19 cellular contexts compared by ENCODE assay signal in genomic region chr4:155473420-155474095, GRCh38.
DNase-seq lines count a peak whose midpoint lies in the region; ATAC-seq and TF ChIP-seq lines count a peak whose summit lies in the region.
"Had no signal": no experiment of that assay in that cellular context is flagged by ENCODE, and none has a peak within 500 bp of the region (broad histone marks: within the 10 kb centered on the region; RNA-seq: fewer than 3 reads in every experiment).

No MANE protein-coding gene starts in this region.

- 77% methylated on average over 2 of the region's 3 CpGs; no CpG with 5 or more reads in 1 of the 2 experiments for WGBS in endodermal cell (ENCODE audit: insufficient coverage in 1 of 2, insufficient read length in 1 of 2), 2 experiments
- WGBS in neuronal stem cell (ENCODE audit: extremely low coverage in 2 of 2, insufficient read length in 2 of 2, insufficient replicate concordance in 1 of 2), 2 donors = no CpG with 5 or more reads among the region's 3 CpGs

- no peak overlapping the region for H4K91ac ChIP-seq in neuronal stem cell (ENCODE audit: low read depth, low read length, poor library complexity)

- no peak overlapping the region for H3K4me3 Mint-ChIP-seq in endodermal cell
- H3K4me3 Mint-ChIP-seq in activated naive CD4-positive, alpha-beta T cell treated with anti-CD3 and anti-CD28 coated beads, Interleukin-2, amount 10 ng/mL, durations not matched to agents 7 days and 5 days = no peak overlapping the region
- H3K4me3 Mint-ChIP-seq in stimulated activated memory B cell treated with anti-CD40 and anti-IgM and Interleukin-4, amounts not matched to agents 10 μg/mL and 1 μg/mL and 100 μg/mL, for 72 hours = no peak overlapping the region
- H3K4me3 Mint-ChIP-seq: HFFc6 had no signal

- no peak overlapping the region for H2BK12ac ChIP-seq in neuronal stem cell (ENCODE audit: low read length)

- H3K9me3 Mint-ChIP-seq in endodermal cell = peaks cover 2% of the 10 kb centered on the region
- no peaks in the 10 kb centered on the region for H3K9me3 Mint-ChIP-seq in activated naive CD4-positive, alpha-beta T cell treated with anti-CD3 and anti-CD28 coated beads, Interleukin-2, amount 10 ng/mL, durations not matched to agents 7 days and 5 days
- H3K9me3 Mint-ChIP-seq in stimulated activated memory B cell treated with anti-CD40 and anti-IgM and Interleukin-4, amounts not matched to agents 10 μg/mL and 1 μg/mL and 100 μg/mL, for 72 hours = no peaks in the 10 kb centered on the region

- CTCF ChIA-PET in activated naive CD4-positive, alpha-beta T cell treated with anti-CD3 and anti-CD28 coated beads, Interleukin-2, amount 10 ng/mL, durations not matched to agents 7 days and 5 days (lab: Charles Lee) = no interaction called here

- TF ChIP-seq CTCF in endodermal cell (conservative IDR thresholded peaks at IDR 0.05) = no peak
- TF ChIP-seq CTCF in fibroblast of villous mesenchyme (IDR thresholded peaks at IDR 0.05; ENCODE audit: insufficient read depth, low read depth, low read length) = no peak

- no peak overlapping the region for H2AFZ ChIP-seq in neuronal stem cell (ENCODE audit: low read length)

- no peak overlapping the region for H3K4me3 ChIP-seq in endodermal cell (ENCODE audit: low read length)
- no peak overlapping the region for H3K4me3 ChIP-seq in fibroblast of villous mesenchyme (ENCODE audit: low read depth, low read length)
- no peak overlapping the region for H3K4me3 ChIP-seq in neuronal stem cell (ENCODE audit: low read length in 2 of 2)
- H3K4me3 ChIP-seq: A549 had no signal

- DNase-seq in HCEC 1CT = peak; percentile 10
- peak; percentile 1 for DNase-seq in LHCN-M2 (ENCODE audit: low read depth)
- peak; percentile 48 for DNase-seq in endodermal cell
- DNase-seq in fibroblast of villous mesenchyme (ENCODE audit: low read depth) = peak; percentile 6
- no peak for DNase-seq in activated naive CD4-positive, alpha-beta T cell treated with anti-CD3 and anti-CD28 coated beads, Interleukin-2, amount 10 ng/mL, durations not matched to agents 7 days and 5 days
- no peak for DNase-seq in CD1c-positive myeloid dendritic cell (ENCODE audit: extremely low spot score)
- DNase-seq in neuronal stem cell (ENCODE audit: low spot score) = no peak
- DNase-seq: C1 segment of cervical spinal cord; GOT3; HFFc6; NCI-H1436; NCI-H2029; NCI-H2171; NCI-H446 treated with DMSO at 0.1 percent for 48 hours; NK-92 treated with Interleukin-12 subunit alpha and Interleukin-12 subunit beta, amount 100 ng/mL, for 24 hours; RPMI8226; SIG-M5 had no signal

- H3K9ac ChIP-seq in endodermal cell (ENCODE audit: extremely low read depth, low read length, poor library complexity, severe bottlenecking) = no peak overlapping the region
- H3K9ac ChIP-seq in neuronal stem cell (ENCODE audit: low read depth, low read length, poor library complexity) = no peak overlapping the region

- no peak overlapping the region for H4K8ac ChIP-seq in neuronal stem cell (ENCODE audit: low read depth, low read length)

- H3K27me3 ChIP-seq in endodermal cell (ENCODE audit: control insufficient read depth, insufficient read depth, low read length, poor library complexity, severe bottlenecking) (peaks cover 34% of the 10 kb centered on the region), neuronal stem cell (ENCODE audit: control insufficient read depth in 3 of 3, insufficient read depth in 3 of 3, low read depth in 1 of 3, low read length in 3 of 3) (no peaks in the 10 kb centered on the region)

- H2BK15ac ChIP-seq in neuronal stem cell (ENCODE audit: low read length) = no peak overlapping the region

- no peak overlapping the region for H3K4ac ChIP-seq in neuronal stem cell (ENCODE audit: low read length)

- H3K79me1 ChIP-seq in neuronal stem cell (ENCODE audit: low read depth, low read length) = no peaks in the 10 kb centered on the region

- H3K9me3 ChIP-seq in endodermal cell (ENCODE audit: control insufficient read depth, low read length) (peaks cover 6% of the 10 kb centered on the region), neuronal stem cell (replicated peaks in 1 of 2; ENCODE audit: control insufficient read depth in 2 of 2, insufficient read depth in 1 of 2, low read depth in 1 of 2, low read length in 2 of 2) (no peaks in the 10 kb centered on the region)
- H3K9me3 ChIP-seq: A549 had no signal

- H3K4me1 ChIP-seq in endodermal cell (ENCODE audit: control insufficient read depth, insufficient read depth, low read length) = peaks cover 6% of the 10 kb centered on the region
- no peaks in the 10 kb centered on the region for H3K4me1 ChIP-seq in neuronal stem cell (ENCODE audit: control insufficient read depth in 2 of 2, insufficient read depth in 1 of 2, low read depth in 1 of 2, low read length in 2 of 2)
- H3K4me1 ChIP-seq: A549 had no signal

- no peaks in the 10 kb centered on the region for H3K36me3 Mint-ChIP-seq in endodermal cell (ENCODE audit: low read depth)
- no peaks in the 10 kb centered on the region for H3K36me3 Mint-ChIP-seq in activated naive CD4-positive, alpha-beta T cell treated with anti-CD3 and anti-CD28 coated beads, Interleukin-2, amount 10 ng/mL, durations not matched to agents 7 days and 5 days
- H3K36me3 Mint-ChIP-seq in stimulated activated memory B cell treated with anti-CD40 and anti-IgM and Interleukin-4, amounts not matched to agents 10 μg/mL and 1 μg/mL and 100 μg/mL, for 72 hours = no peaks in the 10 kb centered on the region

- no peak overlapping the region for H2BK5ac ChIP-seq in neuronal stem cell (ENCODE audit: low read length)

- H3K14ac ChIP-seq in neuronal stem cell (ENCODE audit: low read length) = no peak overlapping the region

- H3K4me1 Mint-ChIP-seq in endodermal cell = peaks cover 6% of the 10 kb centered on the region
- H3K4me1 Mint-ChIP-seq in activated naive CD4-positive, alpha-beta T cell treated with anti-CD3 and anti-CD28 coated beads, Interleukin-2, amount 10 ng/mL, durations not matched to agents 7 days and 5 days = no peaks in the 10 kb centered on the region
- H3K4me1 Mint-ChIP-seq in stimulated activated memory B cell treated with anti-CD40 and anti-IgM and Interleukin-4, amounts not matched to agents 10 μg/mL and 1 μg/mL and 100 μg/mL, for 72 hours = no peaks in the 10 kb centered on the region

- H3K36me3 ChIP-seq in endodermal cell (ENCODE audit: control insufficient read depth, insufficient read depth, low read length) (no peaks in the 10 kb centered on the region), neuronal stem cell (replicated peaks in 1 of 2; ENCODE audit: control insufficient read depth in 2 of 2, insufficient read depth in 2 of 2, low read length in 2 of 2) (no peaks in the 10 kb centered on the region)

- no peak overlapping the region for H3K27ac ChIP-seq in endodermal cell (ENCODE audit: low read depth, low read length)
- H3K27ac ChIP-seq in neuronal stem cell (replicated peaks; ENCODE audit: low read length) = no peak overlapping the region
- H3K27ac ChIP-seq: A549 had no signal

- H3K27ac Mint-ChIP-seq in endodermal cell = no peak overlapping the region
- no peak overlapping the region for H3K27ac Mint-ChIP-seq in activated naive CD4-positive, alpha-beta T cell treated with anti-CD3 and anti-CD28 coated beads, Interleukin-2, amount 10 ng/mL, durations not matched to agents 7 days and 5 days
- H3K27ac Mint-ChIP-seq in stimulated activated memory B cell treated with anti-CD40 and anti-IgM and Interleukin-4, amounts not matched to agents 10 μg/mL and 1 μg/mL and 100 μg/mL, for 72 hours = no peak overlapping the region
- H3K27ac Mint-ChIP-seq: HFFc6 had no signal

- peaks cover 66% of the 10 kb centered on the region for H3K27me3 Mint-ChIP-seq in endodermal cell (ENCODE audit: insufficient read depth)
- H3K27me3 Mint-ChIP-seq in activated naive CD4-positive, alpha-beta T cell treated with anti-CD3 and anti-CD28 coated beads, Interleukin-2, amount 10 ng/mL, durations not matched to agents 7 days and 5 days = no peaks in the 10 kb centered on the region
- no peaks in the 10 kb centered on the region for H3K27me3 Mint-ChIP-seq in stimulated activated memory B cell treated with anti-CD40 and anti-IgM and Interleukin-4, amounts not matched to agents 10 μg/mL and 1 μg/mL and 100 μg/mL, for 72 hours

- no peak for ATAC-seq in stimulated activated memory B cell treated with anti-CD40 and anti-IgM and Interleukin-4, amounts not matched to agents 10 μg/mL and 1 μg/mL and 100 μg/mL, for 72 hours
- ATAC-seq: A549 had no signal

- no peak overlapping the region for H2AK5ac ChIP-seq in neuronal stem cell (ENCODE audit: low read depth, low read length)

- H3K23ac ChIP-seq in neuronal stem cell (ENCODE audit: low read depth, low read length, poor library complexity) = no peak overlapping the region

- no peak overlapping the region for H2BK120ac ChIP-seq in neuronal stem cell (ENCODE audit: low read depth, low read length)

- no peak overlapping the region for H3K18ac ChIP-seq in neuronal stem cell (ENCODE audit: low read length)

- no peak overlapping the region for H3K4me2 ChIP-seq in neuronal stem cell (ENCODE audit: insufficient read depth, low read length, poor library complexity, severe bottlenecking)
- H3K4me2 ChIP-seq: A549 had no signal

Comparison
In these comparisons a context has a peak if more than half of its experiments do, and no peak if none do; other contexts are left out.
1. DNase-seq: peak in HCEC 1CT (single experiment), LHCN-M2 (single experiment), endodermal cell (single experiment) and fibroblast of villous mesenchyme (single experiment); none in activated naive CD4-positive, alpha-beta T cell treated with anti-CD3 and anti-CD28 coated beads, Interleukin-2, amount 10 ng/mL, durations not matched to agents 7 days and 5 days (single experiment), CD1c-positive myeloid dendritic cell (single experiment) and neuronal stem cell (single experiment).